ENCODE assay signal across 8 cellular contexts in the genomic region with DNA sequence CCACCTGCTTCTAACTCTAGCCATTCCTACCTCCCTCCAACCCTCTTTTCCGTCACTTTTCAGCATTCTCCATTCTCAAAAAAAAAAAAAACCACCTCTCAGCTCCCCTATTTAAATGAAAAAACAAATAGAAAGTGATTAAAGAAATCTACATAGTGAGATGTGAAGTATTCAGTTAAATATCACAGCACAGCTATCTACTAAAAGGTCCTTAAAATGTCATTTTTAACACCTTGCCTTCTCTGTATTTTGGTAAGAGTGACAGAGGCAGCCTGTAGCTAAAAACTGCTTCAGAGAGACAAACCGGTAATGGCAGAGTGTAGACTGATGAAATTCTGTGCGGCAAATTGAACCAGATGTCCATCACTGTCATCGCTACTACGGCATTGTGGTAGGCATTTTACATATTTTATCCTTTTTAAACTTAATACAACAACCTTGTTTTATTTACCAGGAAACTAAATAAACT. TPM values are rescaled to one million over a fixed set of nuclear protein-coding genes. Genes with fewer than 3 reads are reported as not detected.
A peak's percentile ranks its signal among the peaks of the same experiment; 100 is the strongest.
DNase-seq lines count a peak whose midpoint lies in the region; ATAC-seq and TF ChIP-seq lines count a peak whose summit lies in the region.

No MANE protein-coding gene starts in this region.

- intact Hi-C loops in ascending aorta (cut with DNase I) = loop anchor here (2.0 to 5.0 kb wide), 3 partner anchors 39 to 201 kb away; a partner anchor contains a TSS

- H3K36me3 ChIP-seq in ascending aorta = peaks cover 11 to 19% of the 10 kb centered on the region in 2 donors
- H3K36me3 ChIP-seq in thymus (ENCODE audit: control insufficient read depth, insufficient read depth) = peaks cover 10% of the 10 kb centered on the region

- H3K9me3 ChIP-seq in ascending aorta (no peaks in the 10 kb centered on the region), thymus (ENCODE audit: control insufficient read depth) (no peaks in the 10 kb centered on the region)

- H3K27me3 ChIP-seq in ascending aorta (no peaks in the 10 kb centered on the region), thymus (ENCODE audit: control insufficient read depth, insufficient read depth) (no peaks in the 10 kb centered on the region)

- H3K27ac ChIP-seq in ascending aorta = peak overlapping the region; percentile 85 to 96
- H3K27ac ChIP-seq in thymus (ENCODE audit: low read depth) = no peak overlapping the region

- TF ChIP-seq CTCF in AG09309 (IDR thresholded peaks at IDR 0.05; ENCODE audit: control insufficient read depth, insufficient read depth, low read depth, low read length, missing control alignments) (no peak), ascending aorta (IDR thresholded peaks at IDR 0.05) (no peak), GM10248 (IDR thresholded peaks at IDR 0.05; ENCODE audit: control extremely low read depth, extremely low read depth, low read depth, missing control alignments) (no peak)

- CTCF ChIA-PET in GM10248 (lab: Yijun Ruan, JAX) = interaction anchor here (0.7 to 2.8 kb wide), 16 partner anchors 8 to 411 kb away, joined by 3 to 19 read pairs (median 4); no protein-coding TSS in a partner anchor

- DNase-seq in AG09309 (ENCODE audit: low read depth) (no peak), HT-29 (ENCODE audit: low spot score) (peak; percentile 26), ascending aorta (ENCODE audit: low spot score in 2 of 2) (no peak), left lobe of liver (ENCODE audit: low spot score) (no peak), GM10248 (ENCODE audit: extremely low spot score) (no peak), H4 (ENCODE audit: low spot score) (no peak)

- ATAC-seq in left lobe of liver (peak; percentile 25), GM21619 (IDR thresholded peaks at IDR 0.05; ENCODE audit: unreplicated experiment) (no peak)

- H3K4me1 ChIP-seq in ascending aorta (peaks cover 0 to 8% of the 10 kb centered on the region in 2 donors), thymus (ENCODE audit: control insufficient read depth, insufficient read depth, low read length) (peaks cover 6% of the 10 kb centered on the region)

- POLR2A ChIA-PET in GM10248 (lab: Yijun Ruan, JAX) = interaction anchor here (0.6 kb wide), 1 partner anchor 17 kb away, joined by 4 read pairs; no protein-coding TSS in a partner anchor

- WGBS in thymus = 78% methylated on average over 5 of the region's 5 CpGs

- H3K4me3 ChIP-seq in AG09309 (ENCODE audit: control insufficient read depth, low read depth, low read length) (peak overlapping the region; percentile 80), ascending aorta (peak overlapping the region; percentile 92 to 97), thymus (ENCODE audit: low read length) (peak overlapping the region; percentile 81)

RNA-seq across cellular contexts. Expression of a gene that starts 0.3 kb away (rescaled TPM):
- total RNA-seq in HT-29 (2014; rRNA removed; shearing (Covaris generic)) = 16.5 and 23.9 TPM in 2 replicates
- 16.8 TPM for total RNA-seq in ascending aorta
- total RNA-seq in left lobe of liver = 15.0 TPM
- polyA plus RNA-seq in thymus = 31.0 TPM
- total RNA-seq in H4 (2014; rRNA removed; shearing (Covaris generic)) = 34.1 and 45.9 TPM in 2 replicates

RNA-seq across cellular contexts. Expression of a gene that starts 7.2 kb away (rescaled TPM):
- total RNA-seq in HT-29 (2014; rRNA removed; shearing (Covaris generic)) = 1.8 and 3.1 TPM in 2 replicates
- 0.53 TPM for total RNA-seq in ascending aorta
- total RNA-seq in left lobe of liver = 0.70 TPM
- 4.5 TPM for polyA plus RNA-seq in thymus
- 7.5 and 8.1 TPM in 2 replicates for total RNA-seq in H4 (2014; rRNA removed; shearing (Covaris generic))

RNA-seq across cellular contexts. Expression of a gene that starts 7.6 kb away (rescaled TPM):
- 8.8 and 11.9 TPM in 2 replicates for total RNA-seq in HT-29 (2014; rRNA removed; shearing (Covaris generic))
- not detected for total RNA-seq in ascending aorta
- total RNA-seq in left lobe of liver = 12.5 TPM
- 36.4 TPM for polyA plus RNA-seq in thymus
- total RNA-seq in H4 (2014; rRNA removed; shearing (Covaris generic)) = 22.7 and 28.2 TPM in 2 replicates

RNA-seq across cellular contexts. Expression of a gene that starts 39.8 kb away (rescaled TPM):
- not detected in 2 replicates for total RNA-seq in HT-29 (2014; rRNA removed; shearing (Covaris generic))
- total RNA-seq in ascending aorta = 288 TPM
- total RNA-seq in left lobe of liver = 4.8 TPM
- 116 TPM for polyA plus RNA-seq in thymus
- total RNA-seq in H4 (2014; rRNA removed; shearing (Covaris generic)) = 0.15 TPM in 1 of 2 replicates, not detected in the other

RNA-seq across cellular contexts. Expression of a gene that starts 40.8 kb away (rescaled TPM):
- total RNA-seq in HT-29 (2014; rRNA removed; shearing (Covaris generic)) = not detected in 2 replicates
- total RNA-seq in ascending aorta = not detected
- 0.13 TPM for total RNA-seq in left lobe of liver
- polyA plus RNA-seq in thymus = 2.4 TPM
- total RNA-seq in H4 (2014; rRNA removed; shearing (Covaris generic)) = not detected in 2 replicates
